In the genomic region with DNA sequence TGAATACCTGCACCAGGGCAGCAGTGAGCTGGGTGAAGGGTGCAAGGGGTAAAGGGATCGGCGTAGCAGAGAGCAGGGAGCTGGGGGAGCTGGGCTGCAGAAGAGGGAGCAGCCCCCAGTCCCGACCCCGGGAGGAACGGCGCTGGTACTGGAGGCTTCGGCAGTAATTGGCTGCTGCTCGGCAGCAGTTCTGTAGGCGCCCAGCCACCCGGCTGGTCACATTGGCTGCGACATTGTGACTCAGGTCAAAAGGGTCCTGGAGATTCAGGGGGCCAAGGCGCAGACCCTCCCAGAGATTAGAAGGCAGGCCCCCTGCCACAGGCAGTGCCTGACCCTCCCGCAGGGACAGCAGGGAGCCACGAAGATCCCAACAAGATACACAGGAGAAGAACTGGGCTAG, we compare ENCODE assay signal across 1 cellular context.
TF ChIP-seq lines count a peak whose summit lies in the region.

No MANE protein-coding gene starts in this region.

TF ChIP-seq in endothelial cell of umbilical vein, 7 proteins besides CTCF, POLR2A, EP300 and RAD21:
- TF ChIP-seq POLR2AphosphoS5 (IDR thresholded peaks at IDR 0.05; ENCODE audit: insufficient read depth, low read depth, low read length): no peak
- no peak for TF ChIP-seq MYC (IDR thresholded peaks at IDR 0.05; ENCODE audit: low read depth, low read length)
- TF ChIP-seq JUN (IDR thresholded peaks at IDR 0.05; ENCODE audit: borderline replicate concordance, insufficient read depth, insufficient read length, low read depth): no peak
- no peak for TF ChIP-seq GATA2 (IDR thresholded peaks at IDR 0.05; ENCODE audit: insufficient read depth, insufficient read length, low read depth, low read length)
- TF ChIP-seq, protein P1, sequence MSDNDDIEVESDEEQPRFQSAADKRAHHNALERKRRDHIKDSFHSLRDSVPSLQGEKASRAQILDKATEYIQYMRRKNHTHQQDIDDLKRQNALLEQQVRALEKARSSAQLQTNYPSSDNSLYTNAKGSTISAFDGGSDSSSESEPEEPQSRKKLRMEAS (IDR thresholded peaks at IDR 0.05; ENCODE audit: insufficient read depth, insufficient read length): no peak
- TF ChIP-seq EZH2 (IDR thresholded peaks at IDR 0.05; ENCODE audit: borderline replicate concordance, low read depth, low read length, severe bottlenecking): no peak
